Comparison of ENCODE assay signal across 8 cellular contexts in the genomic region with DNA sequence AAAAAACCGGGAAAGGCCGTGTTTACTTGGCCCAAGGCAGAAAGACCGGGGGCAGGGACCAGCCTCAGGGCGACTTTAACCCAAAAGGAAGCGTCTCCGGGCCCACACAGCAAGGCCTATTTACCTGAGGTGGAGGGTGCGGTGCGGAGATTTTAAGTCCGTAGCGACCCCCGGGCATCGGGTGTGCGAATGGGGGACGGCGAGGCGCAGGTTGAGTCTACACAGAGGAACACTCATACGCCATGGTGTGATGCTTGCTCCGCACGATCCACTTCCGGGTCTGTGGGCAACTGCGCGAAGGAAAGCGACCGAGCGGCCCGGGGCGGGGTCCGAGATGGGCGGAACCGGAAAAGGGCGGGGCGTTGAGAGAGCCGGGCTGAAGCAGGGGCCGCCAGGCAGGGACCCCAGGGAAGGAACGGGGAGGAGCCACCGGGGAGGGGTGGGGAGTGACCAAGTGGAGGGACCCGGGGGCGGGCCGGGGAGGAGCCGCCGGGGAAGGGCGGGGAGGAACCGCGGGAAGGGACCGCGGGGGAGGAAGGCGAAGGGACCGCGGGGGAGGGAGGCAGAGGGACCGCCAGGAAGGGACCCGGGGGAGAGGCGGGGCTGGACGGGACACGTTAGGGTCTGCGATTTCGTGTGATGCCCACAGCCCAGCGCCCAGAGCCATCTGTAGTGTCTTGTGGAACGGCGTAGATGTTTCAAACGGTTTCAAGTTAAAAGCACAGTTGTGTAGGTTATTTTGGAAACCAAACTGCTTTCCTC. TPM values are rescaled to one million over a fixed set of nuclear protein-coding genes. Genes with fewer than 3 reads are reported as not detected.
DNase-seq lines count a peak whose midpoint lies in the region; ATAC-seq and TF ChIP-seq lines count a peak whose summit lies in the region.

TSS of gene ZNF160 (minus strand) at position 282 of the 762 bp plus-strand sequence. CDS start 17,146 bp downstream, outside the sequence.

- WGBS in adipose tissue, 3 donors: 0 to 1% (median 1%) methylated on average over 50 to 60 of the region's 60 CpGs
- no CpG with 5 or more reads among the region's 60 CpGs for WGBS in trophoblast cell (ENCODE audit: extremely low coverage, insufficient coverage, insufficient read length)
- 1% methylated on average over 53 of the region's 60 CpGs; no CpG with 5 or more reads in 1 of the 2 donors for WGBS in transverse colon (ENCODE audit: low coverage in 1 of 2), 2 donors

- H3K79me2 ChIP-seq in trophoblast cell (ENCODE audit: control insufficient read depth, insufficient read depth, low read length, poor library complexity): peaks cover 5% of the 10 kb centered on the region

- H3K27ac ChIP-seq in adipose tissue (ENCODE audit: low read depth, low read length): no peak within 1 kb of the TSS
- H3K27ac ChIP-seq in trophoblast cell (ENCODE audit: low read depth, low read length): peak within 1 kb of the TSS; percentile 55
- H3K27ac ChIP-seq in transverse colon: peak within 1 kb of the TSS; percentile 84 to 98 (median 96)

- H3K4me3 ChIP-seq in GM12864 (ENCODE audit: low read depth, low read length): peak within 1 kb of the TSS; percentile 85
- H3K4me3 ChIP-seq in trophoblast cell (ENCODE audit: low read depth, low read length): peak within 1 kb of the TSS; percentile 82
- H3K4me3 ChIP-seq in transverse colon: peak within 1 kb of the TSS; percentile 62 to 99 (median 94)

- peaks cover 0 to 15% (median 9%) of the 10 kb centered on the region in 3 donors for H3K9me3 Mint-ChIP-seq in T-cell

- no peaks in the 10 kb centered on the region for H3K27me3 Mint-ChIP-seq in T-cell

- TF ChIP-seq POLR2A in transverse colon (IDR thresholded peaks at IDR 0.05): peak; percentile 93

- no peak within 1 kb of the TSS for H3K23ac ChIP-seq in trophoblast cell (ENCODE audit: low read length)

- H3K9me3 ChIP-seq in trophoblast cell (ENCODE audit: insufficient read depth, low read depth, low read length) (no peaks in the 10 kb centered on the region), transverse colon (peaks cover 0 to 5% of the 10 kb centered on the region in 2 donors)

- peak within 1 kb of the TSS; percentile 90 to 92 for H3K27ac Mint-ChIP-seq in T-cell

- CTCF ChIA-PET in T-cell (lab: Charles Lee): no interaction called here

- H3K36me3 ChIP-seq in trophoblast cell (ENCODE audit: control insufficient read depth in 1 of 2, insufficient read depth in 2 of 2, low read length in 2 of 2): peaks cover under 1 to 3% of the 10 kb centered on the region in 2 experiments
- H3K36me3 ChIP-seq in transverse colon: peaks cover 0 to 6% (median under 1%) of the 10 kb centered on the region in 4 donors

- peak within 1 kb of the TSS; percentile 88 to 92 (median 91) for H3K4me3 Mint-ChIP-seq in T-cell

- H3K4me1 ChIP-seq in trophoblast cell (ENCODE audit: control insufficient read depth in 1 of 2, insufficient read depth in 2 of 2, low read length in 2 of 2) (peaks cover 6% of the 10 kb centered on the region in 2 experiments), transverse colon (peaks cover 9 to 24% (median 14%) of the 10 kb centered on the region in 4 donors)

- peak within 1 kb of the TSS; percentile 81 for H2BK5ac ChIP-seq in trophoblast cell (ENCODE audit: low read depth, low read length, poor library complexity)

- ATAC-seq in HG02678 (IDR thresholded peaks at IDR 0.05; ENCODE audit: unreplicated experiment) (peak; percentile 95), T-cell (replicated peaks in 1 of 4) (peak; percentile 93 to 96 (median 94))

- H3K36me3 Mint-ChIP-seq in T-cell: peaks cover 32% of the 10 kb centered on the region

- no peak for TF ChIP-seq CTCF in GM12864 (IDR thresholded peaks at IDR 0.05; ENCODE audit: low read depth, low read length, missing control alignments)
- no peak for TF ChIP-seq CTCF in transverse colon (IDR thresholded peaks at IDR 0.05)

- no peak within 1 kb of the TSS for H2BK120ac ChIP-seq in trophoblast cell (ENCODE audit: insufficient read depth, low read length, poor library complexity)

- H3K9ac ChIP-seq in trophoblast cell (ENCODE audit: low read length): peak within 1 kb of the TSS; percentile 50

- H3K27me3 ChIP-seq in trophoblast cell (ENCODE audit: insufficient read depth, low read length) (no peaks in the 10 kb centered on the region), transverse colon (no peaks in the 10 kb centered on the region)

- TF ChIP-seq EP300 in transverse colon (IDR thresholded peaks at IDR 0.05; ENCODE audit: low read depth): no peak

- H4K12ac ChIP-seq in trophoblast cell (ENCODE audit: low read depth, low read length): peak within 1 kb of the TSS; percentile 94

- H3K18ac ChIP-seq in trophoblast cell (ENCODE audit: low read length): peak within 1 kb of the TSS; percentile 74

- peak within 1 kb of the TSS; percentile 92 for H3K4me2 ChIP-seq in trophoblast cell (ENCODE audit: low read length)

- no peak within 1 kb of the TSS for H2BK12ac ChIP-seq in trophoblast cell (ENCODE audit: low read length)

- H4K91ac ChIP-seq in trophoblast cell (ENCODE audit: low read depth, low read length): peak within 1 kb of the TSS; percentile 92

- DNase-seq in GM12864 (ENCODE audit: low read depth) (peak; percentile 91), NCI-H1417 treated with DMSO at 0.1 percent for 48 hours (lab: John Stamatoyannopoulos, UW) (peak; percentile 89), T-cell (peak; percentile 94 to 100 (median 98)), cardiac septum (ENCODE audit: low spot score) (peak; percentile 99), trophoblast cell (peak; percentile 98), transverse colon (peak; percentile 99)

- H3K4ac ChIP-seq in trophoblast cell (ENCODE audit: low read depth, low read length): peak within 1 kb of the TSS; percentile 74

- peaks cover 30 to 36% (median 36%) of the 10 kb centered on the region in 3 donors for H3K4me1 Mint-ChIP-seq in T-cell

- intact Hi-C loops in cardiac septum (cut with DNase I): loop anchor here (2.0 to 5.0 kb wide), 3 partner anchors 25 to 54 kb away; partner anchors contain the start of genes ZNF347 and ZNF415
- intact Hi-C loops in transverse colon (cut with DNase I; ENCODE audit: low total_unique reads): no loop called here

- in situ Hi-C loops in transverse colon (cut with MboI; ENCODE audit: low pct_ligation_motif_present in 1 of 4, low pct_unique_long_range_greater_than_20kb in 1 of 4, low sequenced_read_pairs in 3 of 4): no loop called here

- peaks cover 7% of the 10 kb centered on the region for H3K79me1 ChIP-seq in trophoblast cell (ENCODE audit: low read length)

- H4K8ac ChIP-seq in trophoblast cell (ENCODE audit: low read depth, low read length): peak within 1 kb of the TSS; percentile 96

- peak within 1 kb of the TSS; percentile 88 for H3K14ac ChIP-seq in trophoblast cell (ENCODE audit: low read length)

- POLR2A ChIA-PET in T-cell (lab: Charles Lee): no interaction called here

- H2AK5ac ChIP-seq in trophoblast cell (ENCODE audit: low read length): peak within 1 kb of the TSS; percentile 53

- H2AFZ ChIP-seq in trophoblast cell (ENCODE audit: insufficient read depth, low read length, poor library complexity): peak within 1 kb of the TSS; percentile 75

RNA-seq across cellular contexts. Expression of gene ZNF160, which starts in this region (rescaled TPM):
- total RNA-seq in T-cell (10 to 100 TPM; 45.6 to 57.8 (median 54.6) TPM), cardiac septum (16.8 TPM), transverse colon (10 to 100 TPM; 23.9 to 47.0 (median 33.6) TPM)
- polyA plus RNA-seq in adipose tissue: 10 to 100 TPM in 2 of 3 donors, 1 to 10 TPM in 1; 8.7 to 21.4 (median 15.5) TPM
- polyA plus RNA-seq in trophoblast cell (2013): 26.8 and 27.6 TPM in 2 replicates
